ENCODE assay signal across 15 cellular contexts in genomic region chr4:138952405-138952804, GRCh38.
DNase-seq lines count a peak whose midpoint lies in the region; ATAC-seq and TF ChIP-seq lines count a peak whose summit lies in the region.
"Had no signal": no experiment of that assay in that cellular context is flagged by ENCODE, and none has a peak within 500 bp of the region (broad histone marks: within the 10 kb centered on the region; RNA-seq: fewer than 3 reads in every experiment).

No MANE protein-coding gene starts in this region.

- peaks cover 2% of the 10 kb centered on the region for H3K27me3 Mint-ChIP-seq in activated naive CD4-positive, alpha-beta T cell treated with anti-CD3 and anti-CD28 coated beads for 36 hours (ENCODE audit: low read depth)
- no peaks in the 10 kb centered on the region for H3K27me3 Mint-ChIP-seq in CD4-positive, alpha-beta T cell

- in situ Hi-C loops in astrocyte of the spinal cord (cut with HindIII; ENCODE audit: low sequenced_read_pairs), result no loop called here
- in situ Hi-C loops in HAP-1 (cut with MboI; ENCODE audit: low sequenced_read_pairs), result no loop called here

- no peak overlapping the region for H3K4me3 Mint-ChIP-seq in activated naive CD4-positive, alpha-beta T cell treated with anti-CD3 and anti-CD28 coated beads for 36 hours
- no peak overlapping the region for H3K4me3 Mint-ChIP-seq in CD4-positive, alpha-beta T cell
- H3K4me3 Mint-ChIP-seq: B cell, T-helper 17 cell had no signal

- no peaks in the 10 kb centered on the region for H3K36me3 ChIP-seq in HAP-1 (replicated peaks)
- H3K36me3 ChIP-seq: cardiac muscle cell, esophagus muscularis mucosa had no signal

- intact Hi-C loops in activated naive CD4-positive, alpha-beta T cell treated with anti-CD3 and anti-CD28 coated beads for 36 hours (cut with micrococcal nuclease), result no loop called here
- intact Hi-C loops in CD4-positive, alpha-beta T cell (cut with DNase I, micrococcal nuclease), result no loop called here

- TF ChIP-seq CTCF in astrocyte of the spinal cord (IDR thresholded peaks at IDR 0.05; ENCODE audit: low read depth, low read length), result no peak
- no peak for TF ChIP-seq CTCF in CD4-positive, alpha-beta T cell (IDR thresholded peaks at IDR 0.05)

- no peaks in the 10 kb centered on the region for H3K4me1 ChIP-seq in HAP-1

- DNase-seq in activated naive CD4-positive, alpha-beta T cell treated with anti-CD3 and anti-CD28 coated beads for 36 hours, result peak; percentile 45
- DNase-seq in activated naive CD4-positive, alpha-beta T cell (lab: John Stamatoyannopoulos, UW), result no peak
- peak; percentile 24 for DNase-seq in astrocyte of the spinal cord (ENCODE audit: low read depth, low spot score)
- peak in 2 of 3 donors; percentile 9 to 13 for DNase-seq in stimulated activated CD4-positive, alpha-beta T cell treated with anti-CD3 and anti-CD28 coated beads, Interleukin-12 subunit alpha, Interleukin-12 subunit beta, amount 100 ng/mL, for 48 hours (ENCODE audit: low read depth in 2 of 3, low spot score in 1 of 3)
- DNase-seq in CD4-positive, alpha-beta T cell, result no peak
- no peak for DNase-seq in pons (ENCODE audit: low spot score)
- no peak for DNase-seq in HAP-1 (ENCODE audit: low spot score in 2 of 2)
- no peak for DNase-seq in superior temporal gyrus (ENCODE audit: extremely low spot score)
- DNase-seq: DND-41, H7, NCI-H187 treated with DMSO at 0.1 percent for 48 hours, T-helper 17 cell had no signal

- CTCF ChIA-PET in activated naive CD4-positive, alpha-beta T cell treated with anti-CD3 and anti-CD28 coated beads for 36 hours (lab: Charles Lee), result interaction anchor here (0.8 to 1.0 kb wide), 2 partner anchors 14 to 78 kb away, joined by 3 read pairs; no protein-coding TSS in a partner anchor
- CTCF ChIA-PET in CD4-positive, alpha-beta T cell (lab: Charles Lee), result no interaction called here

- no peaks in the 10 kb centered on the region for H3K27me3 ChIP-seq in CD4-positive, alpha-beta T cell (ENCODE audit: control insufficient read depth, insufficient read depth, low read length)
- H3K27me3 ChIP-seq in HAP-1 (ENCODE audit: low read depth), result no peaks in the 10 kb centered on the region
- H3K27me3 ChIP-seq: cardiac muscle cell, esophagus muscularis mucosa had no signal

- POLR2A ChIA-PET in CD4-positive, alpha-beta T cell (lab: Charles Lee), result no interaction called here

- H3K4me1 Mint-ChIP-seq in activated naive CD4-positive, alpha-beta T cell treated with anti-CD3 and anti-CD28 coated beads for 36 hours (ENCODE audit: low read depth), result no peaks in the 10 kb centered on the region
- no peaks in the 10 kb centered on the region for H3K4me1 Mint-ChIP-seq in CD4-positive, alpha-beta T cell (ENCODE audit: low read depth)
- H3K4me1 Mint-ChIP-seq: B cell, T-helper 17 cell had no signal

- H3K36me3 Mint-ChIP-seq in activated naive CD4-positive, alpha-beta T cell treated with anti-CD3 and anti-CD28 coated beads for 36 hours (ENCODE audit: low read depth), result no peaks in the 10 kb centered on the region
- no peaks in the 10 kb centered on the region for H3K36me3 Mint-ChIP-seq in CD4-positive, alpha-beta T cell (ENCODE audit: low read depth)

- H3K27ac ChIP-seq in CD4-positive, alpha-beta T cell (ENCODE audit: low read depth, low read length), result no peak overlapping the region
- H3K27ac ChIP-seq: cardiac muscle cell, esophagus muscularis mucosa had no signal

- H3K4me3 ChIP-seq in astrocyte of the spinal cord (ENCODE audit: low read depth, low read length) (no peak overlapping the region), HAP-1 (no peak overlapping the region)
- H3K4me3 ChIP-seq: cardiac muscle cell, esophagus muscularis mucosa had no signal

- ATAC-seq in CD4-positive, alpha-beta T cell (ENCODE audit: poor library complexity), result no peak
- ATAC-seq: T-helper 17 cell had no signal

- H3K27ac Mint-ChIP-seq in activated naive CD4-positive, alpha-beta T cell treated with anti-CD3 and anti-CD28 coated beads for 36 hours, result no peak overlapping the region
- H3K27ac Mint-ChIP-seq in CD4-positive, alpha-beta T cell, result no peak overlapping the region
- H3K27ac Mint-ChIP-seq: B cell, T-helper 17 cell had no signal

- H3K9me3 ChIP-seq in CD4-positive, alpha-beta T cell (ENCODE audit: control insufficient read depth, low read length), result no peaks in the 10 kb centered on the region
- no peaks in the 10 kb centered on the region for H3K9me3 ChIP-seq in HAP-1
- H3K9me3 ChIP-seq: esophagus muscularis mucosa had no signal

- no peaks in the 10 kb centered on the region for H3K9me3 Mint-ChIP-seq in activated naive CD4-positive, alpha-beta T cell treated with anti-CD3 and anti-CD28 coated beads for 36 hours
- no peaks in the 10 kb centered on the region for H3K9me3 Mint-ChIP-seq in CD4-positive, alpha-beta T cell

Comparison
In these comparisons a context has a peak if more than half of its experiments do, and no peak if none do; other contexts are left out.
1. DNase-seq: peak in activated naive CD4-positive, alpha-beta T cell treated with anti-CD3 and anti-CD28 coated beads for 36 hours (single experiment), astrocyte of the spinal cord (single experiment) and stimulated activated CD4-positive, alpha-beta T cell treated with anti-CD3 and anti-CD28 coated beads, Interleukin-12 subunit alpha, Interleukin-12 subunit beta, amount 100 ng/mL, for 48 hours (2 of 3); none in activated naive CD4-positive, alpha-beta T cell (0 of 4), CD4-positive, alpha-beta T cell (0 of 10), pons (single experiment), HAP-1 (0 of 2) and superior temporal gyrus (single experiment).